14 cellular contexts compared by ENCODE assay signal in genomic region chr19:1668048-1668338, GRCh38.
DNase-seq lines count a peak whose midpoint lies in the region; ATAC-seq and TF ChIP-seq lines count a peak whose summit lies in the region.
"Had no signal": no experiment of that assay in that cellular context is flagged by ENCODE, and none has a peak within 500 bp of the region (broad histone marks: within the 10 kb centered on the region; RNA-seq: fewer than 3 reads in every experiment).

No MANE protein-coding gene starts in this region.

- H3K4me3 ChIP-seq in GM06990 (replicated peaks; ENCODE audit: low read depth, low read length) (peak overlapping the region; percentile 51), HUES6 (ENCODE audit: low read depth, low read length) (peak overlapping the region; percentile 60; the same call in 1 of the 2 replicates)
- H3K4me3 ChIP-seq: right lobe of liver had no signal

- H3K9ac ChIP-seq in HUES6 (ENCODE audit: low read length) = no peak overlapping the region

- no peaks in the 10 kb centered on the region for H3K9me3 Mint-ChIP-seq in activated naive CD8-positive, alpha-beta T cell treated with anti-CD3 and anti-CD28 coated beads, Interleukin-2, amount 50 U/mL, for 24 hours
- no peaks in the 10 kb centered on the region for H3K9me3 Mint-ChIP-seq in nephron progenitor cell
- H3K9me3 Mint-ChIP-seq: activated CD4-positive, alpha-beta T cell treated with anti-CD3 and anti-CD28 coated beads, Interleukin-2, amount 10 ng/mL, durations not matched to agents 7 days and 5 days had no signal

- no peaks in the 10 kb centered on the region for H3K36me3 Mint-ChIP-seq in activated naive CD8-positive, alpha-beta T cell treated with anti-CD3 and anti-CD28 coated beads, Interleukin-2, amount 50 U/mL, for 24 hours (ENCODE audit: low read depth)
- no peaks in the 10 kb centered on the region for H3K36me3 Mint-ChIP-seq in nephron progenitor cell (ENCODE audit: low read depth)

- DNase-seq in GM06990 (ENCODE audit: extremely low read depth, insufficient read length) (no peak), nephron progenitor cell (no peak), DMS53 (lab: John Stamatoyannopoulos, UW) (no peak)
- DNase-seq in activated naive CD8-positive, alpha-beta T cell treated with anti-CD3 and anti-CD28 coated beads, Interleukin-2, amount 50 U/mL, for 24 hours = no peak
- DNase-seq: activated CD4-positive, alpha-beta T cell treated with anti-CD3 and anti-CD28 coated beads, Interleukin-2, amount 10 ng/mL, durations not matched to agents 7 days and 5 days; amygdala; right lobe of liver; stimulated activated CD4-positive, alpha-beta T cell treated with anti-CD3 and anti-CD28 coated beads, Interleukin-2, amount 100 ng/mL, for 24 hours; T1000 had no signal

- peaks cover 31% of the 10 kb centered on the region for H3K4me1 Mint-ChIP-seq in activated naive CD8-positive, alpha-beta T cell treated with anti-CD3 and anti-CD28 coated beads, Interleukin-2, amount 50 U/mL, for 24 hours
- H3K4me1 Mint-ChIP-seq in nephron progenitor cell = peaks cover 23% of the 10 kb centered on the region

- peak overlapping the region; percentile 12 for H3K27ac Mint-ChIP-seq in activated naive CD8-positive, alpha-beta T cell treated with anti-CD3 and anti-CD28 coated beads, Interleukin-2, amount 50 U/mL, for 24 hours
- H3K27ac Mint-ChIP-seq in nephron progenitor cell = peak overlapping the region; percentile 6
- H3K27ac Mint-ChIP-seq: activated CD4-positive, alpha-beta T cell treated with anti-CD3 and anti-CD28 coated beads, Interleukin-2, amount 10 ng/mL, durations not matched to agents 7 days and 5 days had no signal

- peak overlapping the region; percentile 2 for H3K4me3 Mint-ChIP-seq in activated naive CD8-positive, alpha-beta T cell treated with anti-CD3 and anti-CD28 coated beads, Interleukin-2, amount 50 U/mL, for 24 hours
- H3K4me3 Mint-ChIP-seq in nephron progenitor cell = peak overlapping the region; percentile 69
- H3K4me3 Mint-ChIP-seq: activated CD4-positive, alpha-beta T cell treated with anti-CD3 and anti-CD28 coated beads, Interleukin-2, amount 10 ng/mL, durations not matched to agents 7 days and 5 days had no signal

- peaks cover 41% of the 10 kb centered on the region for H3K27me3 Mint-ChIP-seq in activated naive CD8-positive, alpha-beta T cell treated with anti-CD3 and anti-CD28 coated beads, Interleukin-2, amount 50 U/mL, for 24 hours
- H3K27me3 Mint-ChIP-seq in nephron progenitor cell (ENCODE audit: low read depth, poor library complexity) = peaks cover 74% of the 10 kb centered on the region

- TF ChIP-seq CTCF in GM06990 (IDR thresholded peaks at IDR 0.05; ENCODE audit: insufficient read depth, low read length, poor library complexity, severe bottlenecking) (no peak), nephron progenitor cell (IDR thresholded peaks at IDR 0.05) (no peak)

- H3K27ac ChIP-seq in HUES6 (ENCODE audit: low read depth, low read length) = no peak overlapping the region
- H3K27ac ChIP-seq: C4-2B, epithelial cell of prostate, right lobe of liver had no signal

- H3K27me3 ChIP-seq in GM06990 (replicated peaks; ENCODE audit: control insufficient read depth, insufficient read depth, low read length) (no peaks in the 10 kb centered on the region), HUES6 (ENCODE audit: control insufficient read depth, insufficient read depth, low read length) (peaks cover 58% of the 10 kb centered on the region)

- ATAC-seq in activated naive CD8-positive, alpha-beta T cell treated with anti-CD3 and anti-CD28 coated beads, Interleukin-2, amount 50 U/mL, for 24 hours = no peak
- no peak for ATAC-seq in HG02678 (IDR thresholded peaks at IDR 0.05; ENCODE audit: unreplicated experiment)
- ATAC-seq in GM21737 (IDR thresholded peaks at IDR 0.05; ENCODE audit: unreplicated experiment) = no peak

- peaks cover 15% of the 10 kb centered on the region for H3K4me1 ChIP-seq in HUES6 (ENCODE audit: control insufficient read depth, insufficient read depth, low read length)

- H3K9me3 ChIP-seq in HUES6 (ENCODE audit: control insufficient read depth, insufficient read depth, low read depth, low read length) = no peaks in the 10 kb centered on the region
- H3K9me3 ChIP-seq: right lobe of liver had no signal

- H3K36me3 ChIP-seq in GM06990 (ENCODE audit: control insufficient read depth, insufficient read depth, low read length) = no peaks in the 10 kb centered on the region
- H3K36me3 ChIP-seq in HUES6 (ENCODE audit: control insufficient read depth, insufficient read depth, low read length) = no peaks in the 10 kb centered on the region
- H3K36me3 ChIP-seq: right lobe of liver had no signal
